Comparison of ENCODE assay signal across 35 cellular contexts in the genomic region with DNA sequence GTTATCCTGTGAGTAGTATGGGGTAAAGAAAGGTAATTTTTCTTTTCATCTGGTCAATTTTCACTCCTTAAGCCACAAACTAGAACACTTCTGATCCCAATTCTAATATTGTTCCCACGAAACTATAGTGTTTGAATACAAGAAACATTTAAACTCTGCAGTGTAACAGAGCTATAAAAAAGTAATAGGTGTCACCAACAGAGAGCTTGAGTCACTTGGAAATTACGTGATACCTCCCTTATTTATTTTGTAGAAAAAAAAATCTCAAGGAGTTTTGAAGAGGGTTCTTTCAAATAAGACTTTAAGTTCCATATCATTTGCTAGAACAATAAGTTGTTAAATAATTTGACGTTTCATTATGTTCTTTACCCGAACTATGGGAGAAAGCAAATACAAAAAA.
"Had no signal": no experiment of that assay in that cellular context is flagged by ENCODE, and none has a peak within 500 bp of the region (broad histone marks: within the 10 kb centered on the region; RNA-seq: fewer than 3 reads in every experiment).

No MANE protein-coding gene starts in this region.

- H3K27ac Mint-ChIP-seq: activated B cell treated with CpG ODN at 0.5 μM for 24 hours; activated CD4-positive, alpha-beta memory T cell treated with anti-CD3 and anti-CD28 coated beads for 36 hours; activated CD4-positive, alpha-beta T cell treated with anti-CD3 and anti-CD28 coated beads, Interleukin-2, amount 10 ng/mL, durations not matched to agents 24 days and 14 days; activated CD8-positive, alpha-beta T cell treated with anti-CD3 and anti-CD28 coated beads for 36 hours; activated naive CD4-positive, alpha-beta T cell treated with anti-CD3 and anti-CD28 coated beads for 36 hours; activated naive CD4-positive, alpha-beta T cell treated with anti-CD3 and anti-CD28 coated beads, Interleukin-2, amount 50 U/mL, for 72 hours; activated naive CD8-positive, alpha-beta T cell treated with anti-CD3 and anti-CD28 coated beads for 36 hours; activated T-cell treated with anti-CD3 and anti-CD28 coated beads, Interleukin-2, amount 50 U/mL, for 72 hours; activated T-helper 1 cell treated with anti-CD3 and anti-CD28 coated beads, Interleukin-12 subunit alpha, Interleukin-12 subunit beta, Interleukin-2, Interleukin-4 antibody, amounts not matched to agents 30 ng/mL and 10 ng/mL and 1 ng/mL, durations not matched to agents 14 hours and 24 hours and 36 hours; activated T-helper 17 cell treated with anti-CD3 and anti-CD28 coated beads, Interleukin-2, amount 50 U/mL, for 72 hours; T-helper 1 cell treated with Interleukin-12 subunit alpha and Interleukin-12 subunit beta and Interleukin-4 antibody, amounts not matched to agents 30 μg/mL and 1 μg/mL, for 36 hours; T-helper 2 cell treated with Interferon-gamma antibody and Interleukin-4, amounts not matched to agents 5 μg/mL and 100 μg/mL, for 36 hours had no signal

- H3K36me3 ChIP-seq: adrenal gland, brain microvascular endothelial cell, breast epithelium had no signal

- H3K4me3 ChIP-seq: adrenal gland, body of pancreas, breast epithelium had no signal

- H3K4me1 Mint-ChIP-seq: activated B cell treated with CpG ODN at 0.5 μM for 24 hours; activated CD4-positive, alpha-beta T cell treated with anti-CD3 and anti-CD28 coated beads, Interleukin-2, amount 10 ng/mL, durations not matched to agents 24 days and 14 days; activated naive CD8-positive, alpha-beta T cell treated with anti-CD3 and anti-CD28 coated beads for 36 hours; activated T-helper 17 cell treated with anti-CD3 and anti-CD28 coated beads, Interleukin-2, amount 50 U/mL, for 72 hours had no signal

- DNase-seq: activated B cell treated with CpG ODN at 0.5 μM for 24 hours; activated CD4-positive, alpha-beta memory T cell treated with anti-CD3 and anti-CD28 coated beads for 36 hours; activated CD4-positive, alpha-beta T cell treated with anti-CD3 and anti-CD28 coated beads for 4 hours; activated CD4-positive, alpha-beta T cell treated with anti-CD3 and anti-CD28 coated beads, Interleukin-2, amount 10 ng/mL, durations not matched to agents 24 days and 14 days; activated CD4-positive, alpha-beta T cell treated with anti-CD3 and anti-CD28 coated beads, Interleukin-2, amount 50 U/mL, for 1 hour; activated CD4-positive, alpha-beta T cell treated with anti-CD3 and anti-CD28 coated beads, Interleukin-2, amount 50 U/mL, for 4 hours; activated CD4-positive, CD25-positive, alpha-beta regulatory T cell treated with anti-CD3 and anti-CD28 coated beads, Interleukin-2, amount 50 U/mL, for 72 hours; activated CD8-positive, alpha-beta memory T cell treated with anti-CD3 and anti-CD28 coated beads, Interleukin-2, amount 50 U/mL, for 4 hours; activated CD8-positive, alpha-beta T cell treated with anti-CD3 and anti-CD28 coated beads for 36 hours; activated effector memory CD4-positive, alpha-beta T cell treated with anti-CD3 and anti-CD28 coated beads, Interleukin-2, amount 50 U/mL, for 16 hours; activated gamma-delta T cell treated with Interleukin-2 at 50 U/mL for 16 hours; activated naive CD4-positive, alpha-beta T cell; activated naive CD4-positive, alpha-beta T cell treated with anti-CD3 and anti-CD28 coated beads for 36 hours; activated naive CD4-positive, alpha-beta T cell treated with anti-CD3 and anti-CD28 coated beads, Interleukin-2, amount 50 U/mL, for 16 hours; activated naive CD8-positive, alpha-beta T cell treated with anti-CD3 and anti-CD28 coated beads for 36 hours; activated T-cell treated with anti-CD3 and anti-CD28 coated beads for 4 hours; activated T-cell treated with anti-CD3 and anti-CD28 coated beads, Interleukin-2, amount 50 U/mL, for 1 hour; activated T-cell treated with anti-CD3 and anti-CD28 coated beads, Interleukin-2, amount 50 U/mL, for 4 hours; activated T-cell treated with anti-CD3 and anti-CD28 coated beads, Interleukin-2, amount 50 U/mL, for 72 hours; adrenal gland; amniotic stem cell; aorta; body of pancreas; brain microvascular endothelial cell; central memory CD4-positive, alpha-beta T cell; T-helper 1 cell; T-helper 2 cell; T-helper 9 cell had no signal

- H3K36me3 Mint-ChIP-seq: activated CD4-positive, alpha-beta memory T cell treated with anti-CD3 and anti-CD28 coated beads for 36 hours; activated naive CD4-positive, alpha-beta T cell treated with anti-CD3 and anti-CD28 coated beads, Interleukin-2, amount 50 U/mL, for 72 hours; activated naive CD8-positive, alpha-beta T cell treated with anti-CD3 and anti-CD28 coated beads for 36 hours had no signal

- H3K9me3 ChIP-seq: adrenal gland, body of pancreas, breast epithelium had no signal

- H3K4me1 ChIP-seq: adrenal gland, body of pancreas, breast epithelium had no signal

- H3K27me3 ChIP-seq: adrenal gland, body of pancreas, brain microvascular endothelial cell, breast epithelium had no signal

- ATAC-seq: activated CD8-positive, alpha-beta T cell treated with anti-CD3 and anti-CD28 coated beads for 36 hours; activated naive CD4-positive, alpha-beta T cell treated with anti-CD3 and anti-CD28 coated beads, Interleukin-2, amount 50 U/mL, for 72 hours; activated T-cell treated with anti-CD3 and anti-CD28 coated beads, Interleukin-2, amount 50 U/mL, for 4 hours; activated T-cell treated with anti-CD3 and anti-CD28 coated beads, Interleukin-2, amount 50 U/mL, for 72 hours; activated T-helper 17 cell treated with anti-CD3 and anti-CD28 coated beads, Interleukin-2, amount 50 U/mL, for 72 hours; body of pancreas had no signal

- H3K27ac ChIP-seq: adrenal gland, body of pancreas, brain microvascular endothelial cell, breast epithelium, VCaP had no signal

- H3K27me3 Mint-ChIP-seq: activated B cell treated with CpG ODN at 0.5 μM for 24 hours; activated CD4-positive, alpha-beta memory T cell treated with anti-CD3 and anti-CD28 coated beads for 36 hours; activated CD4-positive, alpha-beta T cell treated with anti-CD3 and anti-CD28 coated beads, Interleukin-2, amount 10 ng/mL, durations not matched to agents 24 days and 14 days; activated CD8-positive, alpha-beta T cell treated with anti-CD3 and anti-CD28 coated beads for 36 hours; activated naive CD8-positive, alpha-beta T cell treated with anti-CD3 and anti-CD28 coated beads for 36 hours; activated T-helper 17 cell treated with anti-CD3 and anti-CD28 coated beads, Interleukin-2, amount 50 U/mL, for 72 hours had no signal

- H3K4me3 Mint-ChIP-seq: activated B cell treated with CpG ODN at 0.5 μM for 24 hours; activated CD4-positive, alpha-beta memory T cell treated with anti-CD3 and anti-CD28 coated beads for 36 hours; activated CD4-positive, alpha-beta T cell treated with anti-CD3 and anti-CD28 coated beads, Interleukin-2, amount 10 ng/mL, durations not matched to agents 24 days and 14 days; activated CD8-positive, alpha-beta T cell treated with anti-CD3 and anti-CD28 coated beads for 36 hours; activated naive CD4-positive, alpha-beta T cell treated with anti-CD3 and anti-CD28 coated beads for 36 hours; activated naive CD8-positive, alpha-beta T cell treated with anti-CD3 and anti-CD28 coated beads for 36 hours; activated T-cell treated with anti-CD3 and anti-CD28 coated beads, Interleukin-2, amount 50 U/mL, for 4 hours; activated T-cell treated with anti-CD3 and anti-CD28 coated beads, Interleukin-2, amount 50 U/mL, for 72 hours; activated T-helper 1 cell treated with anti-CD3 and anti-CD28 coated beads, Interleukin-12 subunit alpha, Interleukin-12 subunit beta, Interleukin-2, Interleukin-4 antibody, amounts not matched to agents 30 ng/mL and 10 ng/mL and 1 ng/mL, durations not matched to agents 14 hours and 24 hours and 36 hours; activated T-helper 17 cell treated with anti-CD3 and anti-CD28 coated beads, Interleukin-2, amount 50 U/mL, for 72 hours; T-helper 1 cell treated with Interleukin-12 subunit alpha and Interleukin-12 subunit beta and Interleukin-4 antibody, amounts not matched to agents 30 μg/mL and 1 μg/mL, for 36 hours; T-helper 2 cell treated with Interferon-gamma antibody and Interleukin-4, amounts not matched to agents 5 μg/mL and 100 μg/mL, for 36 hours had no signal
